ENCODE assay signal across 18 cellular contexts in the genomic region with DNA sequence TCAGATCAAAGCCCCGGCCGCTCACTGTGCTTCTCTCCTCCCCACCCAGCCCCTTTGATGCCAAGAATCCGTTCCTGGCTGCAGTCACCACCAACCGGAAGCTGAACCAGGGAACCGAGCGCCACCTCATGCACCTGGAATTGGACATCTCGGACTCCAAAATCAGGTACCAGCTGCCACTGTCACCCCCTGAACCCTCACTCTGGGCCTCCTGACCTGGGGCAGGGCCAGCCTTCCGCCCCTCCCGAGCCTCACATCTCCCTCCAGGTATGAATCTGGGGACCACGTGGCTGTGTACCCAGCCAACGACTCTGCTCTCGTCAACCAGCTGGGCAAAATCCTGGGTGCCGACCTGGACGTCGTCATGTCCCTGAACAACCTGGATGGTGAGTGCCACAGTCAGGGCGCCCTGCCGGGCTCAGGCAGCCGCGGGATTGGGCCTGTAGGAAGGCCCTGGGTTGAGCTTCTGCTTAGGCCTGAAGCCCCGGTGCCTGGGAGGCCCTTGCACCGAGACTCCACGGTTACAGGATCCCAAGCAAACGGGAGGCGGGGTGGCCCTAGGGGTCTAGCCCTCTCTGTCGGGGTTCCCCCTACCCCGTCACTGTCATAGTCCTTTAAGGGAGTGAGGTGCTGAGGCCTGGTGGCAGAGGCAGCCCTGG. TPM values are rescaled to one million over a fixed set of nuclear protein-coding genes. Genes with fewer than 3 reads are reported as not detected.
DNase-seq lines count a peak whose midpoint lies in the region; ATAC-seq, FAIRE-seq and TF ChIP-seq lines count a peak whose summit lies in the region.
"Had no signal": no experiment of that assay in that cellular context is flagged by ENCODE, and none has a peak within 500 bp of the region (broad histone marks: within the 10 kb centered on the region; RNA-seq: fewer than 3 reads in every experiment).

No MANE protein-coding gene starts in this region.

- no peak for ATAC-seq in HepG2

- H3K36me3 ChIP-seq in ascending aorta (peaks cover 82 to 90% of the 10 kb centered on the region in 2 donors), HepG2 (replicated peaks in 1 of 2; ENCODE audit: control insufficient read depth in 1 of 2, insufficient read depth in 2 of 2, low read length in 2 of 2) (peaks cover 58 to 91% of the 10 kb centered on the region in 2 experiments)

- H3K27me3 ChIP-seq in ascending aorta (no peaks in the 10 kb centered on the region), HepG2 (ENCODE audit: control insufficient read depth in 1 of 2, insufficient read depth in 2 of 2, low read length in 2 of 2) (no peaks in the 10 kb centered on the region)
- H3K27me3 ChIP-seq: SJCRH30 had no signal

- DNase-seq in GM12892 (ENCODE audit: insufficient read length): peak; percentile 18
- peak in 1 of 2 donors; percentile 58 for DNase-seq in ascending aorta (ENCODE audit: low spot score in 2 of 2)
- no peak for DNase-seq in HepG2 (ENCODE audit: low spot score)
- no peak for DNase-seq in AG08396 (ENCODE audit: low spot score)
- no peak for DNase-seq in epidermal melanocyte (ENCODE audit: insufficient read length, low spot score)
- DNase-seq in midbrain (lab: John Stamatoyannopoulos, UW): no peak
- DNase-seq in kidney glomerular epithelial cell (lab: John Stamatoyannopoulos, UW): no peak
- DNase-seq: CD4-positive, alpha-beta T cell; DMS53; KG1; NCI-H1436; NCI-H2029 treated with DMSO at 0.1 percent for 48 hours; NCI-H748 treated with DMSO at 0.1 percent for 48 hours; OCI-M1; SJCRH30 had no signal

- H3K79me2 ChIP-seq in HepG2 (ENCODE audit: insufficient read depth, low read length): no peaks in the 10 kb centered on the region

- no peak for TF ChIP-seq RAD21 in HepG2 (CRISPR knock-in tag; IDR thresholded peaks at IDR 0.05)

- no peak for FAIRE-seq in GM12892 (lab: Jason Lieb, UNC)
- no peak for FAIRE-seq in HepG2 (lab: Jason Lieb, UNC)
- FAIRE-seq: HTR-8/SVneo had no signal

- CTCF ChIA-PET in HepG2 (lab: Yijun Ruan, JAX; ENCODE audit: low intra/inter-chr PET ratio, low total read pairs): no interaction called here

- H3K9ac ChIP-seq in HepG2 (ENCODE audit: insufficient read depth, low read depth, low read length): no peak overlapping the region

- POLR2A ChIA-PET in HepG2 (lab: Yijun Ruan, JAX): interaction anchor here (1.1 kb wide), 1 partner anchor 11 kb away, joined by 4 read pairs; the partner anchor contains the start of gene TMEM120A

- intact Hi-C loops in ascending aorta (cut with DNase I) (no loop called here), HepG2 (cut with micrococcal nuclease; ENCODE audit: unreplicated experiment) (no loop called here)

- WGBS in HepG2 (ENCODE audit: low lambda C conversion rate): 98% methylated on average over 23 of the region's 26 CpGs

- H3K4me2 ChIP-seq in HepG2 (ENCODE audit: low read depth, low read length): no peak overlapping the region

- TF ChIP-seq EP300 in HepG2 (IDR thresholded peaks at IDR 0.05; ENCODE audit: low read depth in 2 of 2, low read length in 2 of 2) (no peak), HepG2 (CRISPR knock-in tag; IDR thresholded peaks at IDR 0.05; ENCODE audit: borderline replicate concordance) (no peak)

- in situ Hi-C loops in HepG2 (cut with HindIII; ENCODE audit: extremely low pct_ligation_motif_present, low pct_unique_long_range_greater_than_20kb): no loop called here

- H3K4me1 ChIP-seq in ascending aorta: no peaks in the 10 kb centered on the region
- no peaks in the 10 kb centered on the region; the same call in 1 of the 2 replicates for H3K4me1 ChIP-seq in HepG2 (ENCODE audit: insufficient read depth, low read length)
- H3K4me1 ChIP-seq: HAP-1 had no signal

- BruUV-seq in HepG2 (replicated peaks; lab: Mats Ljungman, UMichigan): no TSS peak

- no peaks in the 10 kb centered on the region for H3K9me3 ChIP-seq in ascending aorta
- no peaks in the 10 kb centered on the region for H3K9me3 ChIP-seq in HepG2 (ENCODE audit: low read length)
- H3K9me3 ChIP-seq: HAP-1, SJCRH30 had no signal

- H4K20me1 ChIP-seq in HepG2 (ENCODE audit: insufficient read depth, low read length): peaks cover 4% of the 10 kb centered on the region; the same call in 1 of the 2 replicates

- peak overlapping the region; percentile 30; the same call in 1 of the 2 replicates for H3K27ac ChIP-seq in 22Rv1
- peak overlapping the region; percentile 22 to 49 for H3K27ac ChIP-seq in ascending aorta
- H3K27ac ChIP-seq in HepG2 (ENCODE audit: extremely low read length, insufficient read depth, low read length): no peak overlapping the region
- H3K27ac ChIP-seq: SJCRH30 had no signal

- TF ChIP-seq POLR2A in GM12892 (IDR thresholded peaks at IDR 0.05; ENCODE audit: low read depth, low read length) (no peak), HepG2 (IDR thresholded peaks at IDR 0.05; ENCODE audit: insufficient read depth in 1 of 2, low read depth in 2 of 2, low read length in 2 of 2) (peak in 1 of 2 experiments; percentile 7; a peak in 1 of 4 replicates)

- no peak overlapping the region for H2AFZ ChIP-seq in HepG2 (ENCODE audit: low read length)

- TF ChIP-seq CTCF in 22Rv1 (IDR thresholded peaks at IDR 0.05): no peak
- no peak for TF ChIP-seq CTCF in ascending aorta (IDR thresholded peaks at IDR 0.05)
- TF ChIP-seq CTCF in HepG2 (CRISPR knock-in tag; IDR thresholded peaks at IDR 0.05): no peak

- no peak overlapping the region for H3K4me3 ChIP-seq in ascending aorta
- H3K4me3 ChIP-seq in HepG2 (replicated peaks in 1 of 3; ENCODE audit: insufficient read depth in 1 of 3, low read depth in 2 of 3, low read length in 3 of 3): no peak overlapping the region
- H3K4me3 ChIP-seq: HAP-1, SJCRH30 had no signal

TF ChIP-seq in HepG2, 621 proteins besides CTCF, POLR2A, EP300 and RAD21 (continues in another document):
- TF ChIP-seq ZNF644 (CRISPR knock-in tag; IDR thresholded peaks at IDR 0.05; ENCODE audit: low read depth): no peak
- TF ChIP-seq, protein P1, sequence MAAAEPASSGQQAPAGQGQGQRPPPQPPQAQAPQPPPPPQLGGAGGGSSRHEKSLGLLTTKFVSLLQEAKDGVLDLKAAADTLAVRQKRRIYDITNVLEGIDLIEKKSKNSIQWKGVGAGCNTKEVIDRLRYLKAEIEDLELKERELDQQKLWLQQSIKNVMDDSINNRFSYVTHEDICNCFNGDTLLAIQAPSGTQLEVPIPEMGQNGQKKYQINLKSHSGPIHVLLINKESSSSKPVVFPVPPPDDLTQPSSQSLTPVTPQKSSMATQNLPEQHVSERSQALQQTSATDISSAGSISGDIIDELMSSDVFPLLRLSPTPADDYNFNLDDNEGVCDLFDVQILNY (CRISPR knock-in tag; conservative IDR thresholded peaks at IDR 0.05): no peak
- TF ChIP-seq, protein P2, sequence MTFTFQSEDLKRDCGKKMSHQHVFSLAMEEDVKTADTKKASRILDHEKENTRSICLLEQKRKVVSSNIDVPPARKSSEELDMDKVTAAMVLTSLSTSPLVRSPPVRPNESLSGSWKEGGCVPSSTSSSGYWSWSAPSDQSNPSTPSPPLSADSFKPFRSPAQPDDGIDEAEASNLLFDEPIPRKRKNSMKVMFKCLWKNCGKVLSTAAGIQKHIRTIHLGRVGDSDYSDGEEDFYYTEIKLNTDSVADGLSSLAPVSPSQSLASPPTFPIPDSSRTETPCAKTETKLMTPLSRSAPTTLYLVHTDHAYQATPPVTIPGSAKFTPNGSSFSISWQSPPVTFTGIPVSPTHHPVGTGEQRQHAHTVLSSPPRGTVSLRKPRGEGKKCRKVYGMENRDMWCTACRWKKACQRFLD (CRISPR knock-in tag; IDR thresholded peaks at IDR 0.05; ENCODE audit: borderline replicate concordance): no peak
- TF ChIP-seq ZEB1 (IDR thresholded peaks at IDR 0.05; ENCODE audit: insufficient replicate concordance, low read depth): no peak
- TF ChIP-seq ZNF225 (CRISPR knock-in tag; IDR thresholded peaks at IDR 0.05): no peak
- no peak for TF ChIP-seq ELF4 (CRISPR knock-in tag; IDR thresholded peaks at IDR 0.05; ENCODE audit: borderline replicate concordance)
- peak; percentile 57 for TF ChIP-seq RBM22 (optimal IDR thresholded peaks at IDR 0.05; ENCODE audit: low read length)
- TF ChIP-seq ZBTB3 (CRISPR knock-in tag; IDR thresholded peaks at IDR 0.05; ENCODE audit: borderline replicate concordance, low read depth): no peak
- no peak for TF ChIP-seq ZSCAN9 (CRISPR knock-in tag; IDR thresholded peaks at IDR 0.05; ENCODE audit: borderline replicate concordance)
- no peak for TF ChIP-seq ELF1 (CRISPR knock-in tag; IDR thresholded peaks at IDR 0.05)
- no peak for TF ChIP-seq ATF3 (CRISPR knock-in tag; IDR thresholded peaks at IDR 0.05)
- TF ChIP-seq HNRNPLL (IDR thresholded peaks at IDR 0.05; ENCODE audit: low read depth, low read length, poor library complexity, severe bottlenecking): peak; percentile 9

RNA-seq across cellular contexts. Expression of gene TMEM120A, which starts 10.8 kb away (rescaled TPM):
- 21.2 TPM for polyA plus RNA-seq in GM12892 (2012; ENCODE audit: missing spikeins)
- 24.2 TPM for total RNA-seq in ascending aorta
- total RNA-seq in HepG2 (2016; rRNA removed; fragmentation: Illumina TruSeq; extraction: Trizol): 22.9 and 40.3 TPM in 2 replicates
- 31.6 and 36.7 TPM in 2 replicates for total RNA-seq in HepG2 (2016; cell fraction: cytosol; rRNA removed; fragmentation: Illumina TruSeq; extraction: Trizol; ENCODE audit: low read depth)
- 26.0 and 40.4 TPM in 2 replicates for total RNA-seq in HepG2 (2016; cell fraction: insoluble cytoplasmic fraction; rRNA removed; fragmentation: Illumina TruSeq; extraction: Trizol)
- 34.6 and 34.8 TPM in 2 replicates for total RNA-seq in HepG2 (2016; cell fraction: membrane; rRNA removed; fragmentation: Illumina TruSeq; extraction: Trizol)
- 31.7 and 39.9 TPM in 2 replicates for total RNA-seq in HepG2 (2016; cell fraction: nucleus; rRNA removed; fragmentation: Illumina TruSeq; extraction: Trizol)
- polyA plus RNA-seq in HepG2 (2011; rRNA removed): 102 and 116 TPM in 2 replicates
- polyA plus RNA-seq in HepG2 (2011; cell fraction: cytosol; rRNA removed): 81.9 and 91.9 TPM in 2 replicates
- polyA plus RNA-seq in HepG2 (2011; cell fraction: nucleus; rRNA removed): 76.1 and 77.6 TPM in 2 replicates
- 41.2 and 57.5 TPM in 2 replicates for polyA plus RNA-seq in HepG2 (2012)
- polyA plus RNA-seq in HepG2 (2016; cell fraction: cytosol; fragmentation: Illumina TruSeq; extraction: Trizol; ENCODE audit: low read depth): 78.5 and 88.6 TPM in 2 replicates
- 64.8 and 69.3 TPM in 2 replicates for polyA plus RNA-seq in HepG2 (2016; cell fraction: insoluble cytoplasmic fraction; fragmentation: Illumina TruSeq; extraction: Trizol; ENCODE audit: low read depth)
- polyA plus RNA-seq in HepG2 (2016; cell fraction: membrane; fragmentation: Illumina TruSeq; extraction: Trizol; ENCODE audit: low read depth): 81.3 and 84.7 TPM in 2 replicates
- polyA plus RNA-seq in HepG2 (2016; cell fraction: nucleus; fragmentation: Illumina TruSeq; extraction: Trizol; ENCODE audit: insufficient read depth, low read depth): 144 and 149 TPM in 2 replicates
- polyA minus RNA-seq in HepG2 (2011; rRNA and poly(A)+ RNA removed; ENCODE audit: low replicate concordance): 97.0 and 238 TPM in 2 replicates
- 32.4 and 39.8 TPM in 2 replicates for polyA minus RNA-seq in HepG2 (2011; cell fraction: cytosol; rRNA and poly(A)+ RNA removed)
- polyA minus RNA-seq in HepG2 (2011; cell fraction: nucleus; rRNA and poly(A)+ RNA removed): 15.5 and 22.4 TPM in 2 replicates
